8 cellular contexts compared by ENCODE assay signal in the genomic region with DNA sequence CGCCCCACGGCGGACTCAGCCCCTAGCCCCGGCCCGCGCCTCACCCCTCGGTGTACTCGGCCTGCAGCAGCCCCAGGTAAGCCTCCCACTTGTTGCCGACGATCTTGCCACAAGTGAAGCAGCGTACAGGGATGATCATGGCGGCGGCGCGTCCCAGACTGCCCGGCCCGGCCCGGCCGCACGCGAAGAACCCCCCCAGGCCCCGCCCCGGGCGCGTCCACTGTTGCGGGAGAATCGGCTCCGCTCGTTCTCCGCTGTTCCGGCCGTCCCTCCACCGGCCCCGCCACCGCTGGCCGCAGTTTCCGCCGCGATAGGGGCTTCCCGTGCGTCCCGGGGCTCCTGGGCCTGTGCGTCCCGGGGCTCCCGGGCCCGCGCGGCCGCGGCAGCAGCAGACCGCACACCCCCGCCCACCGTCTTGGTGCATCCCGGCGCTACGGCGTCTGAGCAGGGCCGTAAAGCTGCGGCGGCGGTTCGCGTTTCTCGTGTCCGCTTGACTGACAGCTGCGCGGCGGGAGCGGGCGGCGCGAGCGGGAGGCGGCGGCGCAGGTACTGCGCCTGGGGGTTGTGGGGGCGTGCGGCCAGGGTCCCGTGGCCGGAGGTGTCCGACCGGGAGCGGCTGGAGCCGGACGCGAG. TPM values are rescaled to one million over a fixed set of nuclear protein-coding genes. Genes with fewer than 3 reads are reported as not detected.
DNase-seq lines count a peak whose midpoint lies in the region; ATAC-seq and TF ChIP-seq lines count a peak whose summit lies in the region.

Gene POLR2L (minus strand): TSS at position 160 of the 633 bp plus-strand sequence. CDS start 21 bp downstream, at position 139.
Gene TSPAN4 (plus strand): TSS at position 483 of the 633 bp plus-strand sequence. CDS start 7,453 bp downstream, outside the sequence.

- H3K4me1 Mint-ChIP-seq in activated CD4-positive, alpha-beta T cell treated with anti-CD3 and anti-CD28 coated beads, Interleukin-2, amount 10 ng/mL, durations not matched to agents 7 days and 5 days: peaks cover 29% of the 10 kb centered on the region

- H3K9me3 Mint-ChIP-seq in activated CD4-positive, alpha-beta T cell treated with anti-CD3 and anti-CD28 coated beads, Interleukin-2, amount 10 ng/mL, durations not matched to agents 7 days and 5 days: no peaks in the 10 kb centered on the region

- peaks cover 5% of the 10 kb centered on the region for H3K36me3 Mint-ChIP-seq in activated CD4-positive, alpha-beta T cell treated with anti-CD3 and anti-CD28 coated beads, Interleukin-2, amount 10 ng/mL, durations not matched to agents 7 days and 5 days (ENCODE audit: low read depth)

- peaks cover 2% of the 10 kb centered on the region for H3K27me3 Mint-ChIP-seq in activated CD4-positive, alpha-beta T cell treated with anti-CD3 and anti-CD28 coated beads, Interleukin-2, amount 10 ng/mL, durations not matched to agents 7 days and 5 days

- peak within 1 kb of the TSS; percentile 92 to 96 for H3K27ac ChIP-seq in coronary artery

- DNase-seq in AG08395 (ENCODE audit: low spot score) (peak; percentile 84), NCI-H446 (lab: John Stamatoyannopoulos, UW) (peak; percentile 65 to 92), coronary artery (ENCODE audit: low spot score) (peak; percentile 94), left kidney (ENCODE audit: low read depth, low spot score) (peak; percentile 94)
- peak; percentile 87 for DNase-seq in activated CD4-positive, alpha-beta T cell treated with anti-CD3 and anti-CD28 coated beads, Interleukin-2, amount 10 ng/mL, durations not matched to agents 7 days and 5 days
- peak; percentile 88 for DNase-seq in stimulated activated CD4-positive, alpha-beta T cell treated with anti-CD3 and anti-CD28 coated beads, Interleukin-1b, Interleukin-23, amount 100 ng/mL, for 48 hours

- POLR2A ChIA-PET in activated CD4-positive, alpha-beta T cell treated with anti-CD3 and anti-CD28 coated beads, Interleukin-2, amount 10 ng/mL, durations not matched to agents 7 days and 5 days (lab: Charles Lee): no interaction called here

- peak within 1 kb of the TSS; percentile 86 for H3K27ac Mint-ChIP-seq in activated CD4-positive, alpha-beta T cell treated with anti-CD3 and anti-CD28 coated beads, Interleukin-2, amount 10 ng/mL, durations not matched to agents 7 days and 5 days

- CTCF ChIA-PET in activated CD4-positive, alpha-beta T cell treated with anti-CD3 and anti-CD28 coated beads, Interleukin-2, amount 10 ng/mL, durations not matched to agents 7 days and 5 days (lab: Charles Lee): interaction anchor here (1.0 to 1.8 kb wide), 5 partner anchors 12 to 732 kb away, joined by 3 to 4 read pairs (median 4); partner anchors contain the start of gene CRACR2B

- ATAC-seq in GM18873 (IDR thresholded peaks at IDR 0.05; ENCODE audit: low FRiP score, unreplicated experiment) (peak; percentile 49), HG03103 (IDR thresholded peaks at IDR 0.05; ENCODE audit: low read depth, unreplicated experiment) (peak; percentile 45)

- peak within 1 kb of the TSS; percentile 92 for H3K4me3 ChIP-seq in coronary artery

- no peak for TF ChIP-seq CTCF in coronary artery (IDR thresholded peaks at IDR 0.05)

- H3K4me3 Mint-ChIP-seq in activated CD4-positive, alpha-beta T cell treated with anti-CD3 and anti-CD28 coated beads, Interleukin-2, amount 10 ng/mL, durations not matched to agents 7 days and 5 days: peak within 1 kb of the TSS; percentile 81

RNA-seq across cellular contexts. Expression of gene POLR2L, which starts in this region (rescaled TPM):
- 10 to 100 TPM; 90.3 to 96.0 TPM for total RNA-seq in activated CD4-positive, alpha-beta T cell treated with anti-CD3 and anti-CD28 coated beads, Interleukin-2, amount 10 ng/mL, durations not matched to agents 7 days and 5 days

RNA-seq across cellular contexts. Expression of gene TSPAN4, which starts in this region (rescaled TPM):
- 1 to 10 TPM; 7.7 to 7.9 TPM for total RNA-seq in activated CD4-positive, alpha-beta T cell treated with anti-CD3 and anti-CD28 coated beads, Interleukin-2, amount 10 ng/mL, durations not matched to agents 7 days and 5 days

Comparison
In these comparisons a context has a peak if more than half of its experiments do, and no peak if none do; other contexts are left out.
1. Peak in every context shown above with its lines: DNase-seq, ATAC-seq, H3K4me3 ChIP-seq and H3K27ac ChIP-seq.